Comparison of ENCODE assay signal across 1 cellular context in the genomic region with DNA sequence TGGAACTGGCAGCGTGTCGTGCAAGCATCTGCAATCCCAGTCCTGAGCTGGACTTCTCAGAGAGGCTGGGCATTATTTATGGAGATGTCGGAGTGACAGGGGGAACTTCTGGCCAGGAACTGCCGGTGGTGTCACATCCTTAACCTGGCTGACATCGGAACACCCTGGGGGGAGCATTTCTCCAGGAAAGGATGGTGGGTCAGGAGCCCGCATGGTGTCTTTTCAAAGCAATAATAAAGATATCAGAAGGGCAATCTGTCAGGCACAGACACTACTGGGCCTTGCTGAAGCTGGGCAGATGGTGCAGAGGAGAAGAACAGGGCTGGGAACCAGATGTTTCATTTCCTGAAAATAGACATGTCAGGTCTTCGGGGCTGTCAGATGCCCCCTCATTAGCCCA.
TF ChIP-seq lines count a peak whose summit lies in the region.

No MANE protein-coding gene starts in this region.

TF ChIP-seq in IMR-90, 13 proteins besides CTCF, POLR2A, EP300 and RAD21 (continued from another document):
- TF ChIP-seq SMC3 (IDR thresholded peaks at IDR 0.05; ENCODE audit: low read depth, low read length) (no peak), BHLHE40 (IDR thresholded peaks at IDR 0.05; ENCODE audit: low read depth, low read length) (no peak), FOS (IDR thresholded peaks at IDR 0.05; ENCODE audit: low read depth, low read length) (no peak), RCOR1 (IDR thresholded peaks at IDR 0.05; ENCODE audit: insufficient replicate concordance, low read length) (no peak), NFE2L2 (IDR thresholded peaks at IDR 0.05; ENCODE audit: low read depth, low read length) (no peak)
